Comparison of ENCODE assay signal across 11 cellular contexts in the genomic region with DNA sequence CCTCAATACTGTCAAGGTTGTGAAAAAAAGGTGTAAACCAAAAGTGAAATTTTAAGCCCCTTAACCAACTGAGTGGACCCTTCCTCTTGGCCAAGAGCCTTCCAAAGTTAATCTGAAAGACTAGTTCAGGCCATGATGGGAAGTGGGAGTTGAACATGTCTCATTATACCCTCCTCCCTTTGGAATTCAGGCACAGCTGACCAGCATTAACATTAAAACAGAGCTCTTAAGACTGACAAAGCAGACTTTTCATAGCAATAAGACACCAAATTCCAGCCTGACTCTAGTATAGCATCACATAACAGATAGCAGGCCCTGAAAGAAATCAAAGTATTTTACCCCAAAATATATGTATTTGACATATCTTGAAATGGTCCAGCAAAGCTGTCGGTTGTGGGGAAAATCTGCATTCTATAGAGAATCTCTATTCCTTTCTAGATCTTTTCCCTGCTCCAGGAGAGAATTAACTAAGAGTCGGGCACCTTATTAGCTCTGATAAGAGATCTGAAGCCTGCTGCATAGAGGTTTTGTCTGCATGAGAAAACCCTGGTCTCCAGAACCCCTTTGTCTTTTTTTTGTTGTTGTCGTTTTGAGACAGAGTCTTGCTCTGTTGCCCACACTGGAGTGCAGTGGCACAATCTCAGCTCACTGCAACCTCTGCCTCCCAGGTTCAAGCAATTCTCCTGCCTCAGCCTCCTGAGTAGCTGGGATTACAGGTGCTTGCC. TPM values are rescaled to one million over a fixed set of nuclear protein-coding genes. Genes with fewer than 3 reads are reported as not detected.
"Had no signal": no experiment of that assay in that cellular context is flagged by ENCODE, and none has a peak within 500 bp of the region (broad histone marks: within the 10 kb centered on the region; RNA-seq: fewer than 3 reads in every experiment).

No MANE protein-coding gene starts in this region.

RNA-seq across cellular contexts. Expression of a gene that starts 43.2 kb away (rescaled TPM):
- total RNA-seq: naive thymus-derived CD8-positive, alpha-beta T cell; natural killer cell treated with Interleukin-12 subunit alpha and Interleukin-12 subunit beta and Interleukin-15 and Interleukin-18, amount 100 ng/mL, for 72 hours; osteoblast; progenitor cell of endocrine pancreas; renal cortical epithelial cell; right cardiac atrium; right lobe of liver; smooth muscle cell; spleen had no signal
- polyA plus RNA-seq: naive thymus-derived CD8-positive, alpha-beta T cell; right cardiac atrium; sigmoid colon; smooth muscle cell; spleen; urinary bladder had no signal
